ENCODE assay signal across 21 cellular contexts in the genomic region with DNA sequence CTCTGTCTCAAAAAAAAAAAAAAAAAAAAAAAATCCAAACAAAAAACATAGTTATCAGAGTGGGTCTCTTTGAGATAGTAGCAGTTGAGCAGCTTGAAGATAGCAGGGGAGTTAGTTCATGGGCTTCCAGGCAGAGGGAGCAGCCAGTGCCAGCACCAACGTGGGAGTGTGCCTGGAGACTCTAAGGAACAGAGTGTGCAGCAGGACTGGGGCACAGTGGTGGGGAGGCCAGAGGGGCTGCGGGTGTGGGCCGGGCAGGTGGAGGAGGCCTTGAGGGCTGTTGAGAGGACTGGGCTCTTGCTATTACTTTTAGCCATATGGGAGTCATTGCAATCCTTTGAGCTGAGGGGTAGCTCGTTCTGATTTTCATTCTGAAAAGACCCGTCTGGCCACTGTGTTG.
DNase-seq lines count a peak whose midpoint lies in the region; ATAC-seq and TF ChIP-seq lines count a peak whose summit lies in the region.
"Had no signal": no experiment of that assay in that cellular context is flagged by ENCODE, and none has a peak within 500 bp of the region (broad histone marks: within the 10 kb centered on the region; RNA-seq: fewer than 3 reads in every experiment).

No MANE protein-coding gene starts in this region.

- DNase-seq in WTC11 (ENCODE audit: low spot score) (no peak), glutamatergic neuron (no peak), right atrium auricular region (ENCODE audit: low spot score) (no peak), T-helper 1 cell (no peak), NCI-H1694 (lab: John Stamatoyannopoulos, UW) (no peak), AG08396 (ENCODE audit: low spot score) (no peak), dedifferentiated amniotic fluid mesenchymal stem cell (ENCODE audit: extremely low spot score) (no peak)
- DNase-seq: BE2C; CD8-positive, alpha-beta memory T cell; DMS 273 treated with DMSO at 0.1 percent for 48 hours; DMS79 treated with DMSO at 0.1 percent for 48 hours; KBM-7; MV-4-11; NCI-H1105; NCI-H1436 treated with DMSO at 0.1 percent for 48 hours; NCI-H1930; NCI-H446; NCI-H524 treated with DMSO at 0.1 percent for 48 hours; NCI-H774; PC-3 had no signal

- peaks cover 12% of the 10 kb centered on the region for H3K36me3 ChIP-seq in right atrium auricular region
- H3K36me3 ChIP-seq: BE2C had no signal

- POLR2A ChIA-PET in WTC11 (lab: Charles Lee), result no interaction called here

- H3K27ac ChIP-seq in right atrium auricular region, result peak overlapping the region; percentile 48 to 53

- CTCF ChIA-PET in WTC11 (lab: Charles Lee), result interaction anchor here (0.6 to 1.4 kb wide), 2 partner anchors 281 to 461 kb away, joined by 3 to 4 read pairs; no protein-coding TSS in a partner anchor

- H3K4me3 ChIP-seq in right atrium auricular region, result no peak overlapping the region

- H3K9me3 Mint-ChIP-seq in WTC11 (no peaks in the 10 kb centered on the region), glutamatergic neuron (ENCODE audit: unreplicated experiment) (peaks cover 5% of the 10 kb centered on the region)

- no peak for ATAC-seq in WTC11
- ATAC-seq: PC-3 had no signal

- peaks cover 51% of the 10 kb centered on the region for H3K4me1 Mint-ChIP-seq in WTC11
- peaks cover 52% of the 10 kb centered on the region for H3K4me1 Mint-ChIP-seq in glutamatergic neuron (ENCODE audit: low read depth, unreplicated experiment)
- H3K4me1 Mint-ChIP-seq: CD14-positive monocyte; CD8-positive, alpha-beta memory T cell had no signal

- H3K27ac Mint-ChIP-seq in WTC11 (0 out of 2 replicates have a peak overlapping the region, but pooled peaks have one; percentile 86), glutamatergic neuron (ENCODE audit: unreplicated experiment) (peak overlapping the region; percentile 46)
- H3K27ac Mint-ChIP-seq: CD14-positive monocyte; CD8-positive, alpha-beta memory T cell had no signal

- H3K36me3 Mint-ChIP-seq in WTC11 (no peaks in the 10 kb centered on the region), glutamatergic neuron (ENCODE audit: unreplicated experiment) (peaks cover 6% of the 10 kb centered on the region)
- H3K36me3 Mint-ChIP-seq: CD14-positive monocyte; CD8-positive, alpha-beta memory T cell had no signal

- H3K4me1 ChIP-seq in right atrium auricular region, result peaks cover 0 to 69% of the 10 kb centered on the region in 2 donors
- H3K4me1 ChIP-seq: BE2C had no signal

- H3K9me3 ChIP-seq in right atrium auricular region, result no peaks in the 10 kb centered on the region
- H3K9me3 ChIP-seq: BE2C had no signal

- H3K27me3 ChIP-seq in right atrium auricular region, result no peaks in the 10 kb centered on the region
- H3K27me3 ChIP-seq: BE2C had no signal

- TF ChIP-seq CTCF in WTC11 (IDR thresholded peaks at IDR 0.05) (no peak), glutamatergic neuron (IDR thresholded peaks at IDR 0.05; ENCODE audit: partially characterized antibody, unreplicated experiment) (no peak), right atrium auricular region (IDR thresholded peaks at IDR 0.05) (no peak)

- H3K4me3 Mint-ChIP-seq in WTC11 (no peak overlapping the region), glutamatergic neuron (ENCODE audit: unreplicated experiment) (no peak overlapping the region)
- H3K4me3 Mint-ChIP-seq: CD14-positive monocyte; CD8-positive, alpha-beta memory T cell had no signal

- H3K27me3 Mint-ChIP-seq in WTC11 (ENCODE audit: low read depth), result no peaks in the 10 kb centered on the region
- peaks cover 4% of the 10 kb centered on the region for H3K27me3 Mint-ChIP-seq in glutamatergic neuron (ENCODE audit: unreplicated experiment)

TF ChIP-seq in WTC11, 78 proteins besides CTCF, POLR2A, EP300 and RAD21:
- no peak for TF ChIP-seq ZNF263 (CRISPR knock-in tag; IDR thresholded peaks at IDR 0.05; ENCODE audit: low read depth)
- no peak for TF ChIP-seq SMAD4 (CRISPR knock-in tag; IDR thresholded peaks at IDR 0.05)
- no peak for TF ChIP-seq ZNF396 (CRISPR knock-in tag; IDR thresholded peaks at IDR 0.05; ENCODE audit: borderline replicate concordance)
- no peak for TF ChIP-seq ATF3 (CRISPR knock-in tag; conservative IDR thresholded peaks at IDR 0.05)
- no peak for TF ChIP-seq ESRRA (CRISPR knock-in tag; IDR thresholded peaks at IDR 0.05; ENCODE audit: borderline replicate concordance)
- TF ChIP-seq MLX (CRISPR knock-in tag; IDR thresholded peaks at IDR 0.05), result no peak
- TF ChIP-seq USF1 (CRISPR knock-in tag; IDR thresholded peaks at IDR 0.05), result no peak
- no peak for TF ChIP-seq ERG (CRISPR knock-in tag; IDR thresholded peaks at IDR 0.05)
- no peak for TF ChIP-seq ZNF423 (CRISPR knock-in tag; IDR thresholded peaks at IDR 0.05)
- TF ChIP-seq GRHL2 (CRISPR knock-in tag; IDR thresholded peaks at IDR 0.05; ENCODE audit: insufficient replicate concordance, severe bottlenecking), result no peak
- TF ChIP-seq ZNF671 (CRISPR knock-in tag; IDR thresholded peaks at IDR 0.05), result no peak
- TF ChIP-seq AR (CRISPR knock-in tag; IDR thresholded peaks at IDR 0.05), result no peak
- no peak for TF ChIP-seq SP1 (CRISPR knock-in tag; conservative IDR thresholded peaks at IDR 0.05)
- TF ChIP-seq ZNF219 (CRISPR knock-in tag; IDR thresholded peaks at IDR 0.05; ENCODE audit: borderline replicate concordance), result no peak
- TF ChIP-seq E2F5 (CRISPR knock-in tag; IDR thresholded peaks at IDR 0.05), result no peak
- TF ChIP-seq FOXP1 (CRISPR knock-in tag; IDR thresholded peaks at IDR 0.05; ENCODE audit: borderline replicate concordance), result no peak
